ENCODE assay signal across 8 cellular contexts in the genomic region with DNA sequence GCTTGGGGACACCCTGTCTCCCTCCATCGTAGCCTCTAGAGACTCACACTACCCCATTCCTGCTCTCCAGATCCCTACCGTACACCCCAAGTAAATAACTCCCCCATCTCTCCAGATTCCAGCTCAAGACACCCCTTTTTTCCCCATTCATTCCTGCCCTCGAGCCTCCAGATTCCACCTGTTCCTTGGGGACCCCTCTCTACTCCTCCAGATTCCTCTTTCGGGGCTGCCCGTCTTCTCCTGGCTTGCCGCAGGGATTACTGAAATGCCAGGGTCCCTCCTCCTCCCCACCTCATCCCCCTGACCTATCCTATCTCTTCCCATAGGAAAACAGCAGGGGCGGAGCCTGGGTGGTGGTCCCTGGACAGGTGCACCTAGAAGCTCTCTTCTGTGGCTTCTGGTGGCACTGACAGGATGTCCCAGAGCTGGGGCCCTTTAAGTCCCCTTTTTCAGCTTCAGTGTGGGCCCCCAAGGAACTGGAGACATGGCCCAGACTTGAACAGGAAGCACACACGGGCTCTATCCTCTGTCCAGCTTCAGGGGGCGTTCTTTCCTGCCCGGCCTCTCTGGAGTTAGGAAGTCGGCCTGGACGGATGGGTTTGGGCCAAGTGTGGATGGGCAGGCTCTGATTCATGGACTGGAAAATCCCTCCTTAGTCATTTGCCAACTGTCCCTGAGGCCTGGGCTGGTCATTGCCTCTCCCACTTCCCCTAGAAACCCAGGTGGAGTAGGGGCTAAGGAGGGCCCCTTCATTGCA. TPM values are rescaled to one million over a fixed set of nuclear protein-coding genes. Genes with fewer than 3 reads are reported as not detected.
DNase-seq lines count a peak whose midpoint lies in the region; ATAC-seq, FAIRE-seq and TF ChIP-seq lines count a peak whose summit lies in the region.

No MANE protein-coding gene starts in this region.

- no peaks in the 10 kb centered on the region for H4K20me1 ChIP-seq in HepG2 (ENCODE audit: insufficient read depth, low read length)

- in situ Hi-C loops in HepG2 (cut with HindIII; ENCODE audit: extremely low pct_ligation_motif_present, low pct_unique_long_range_greater_than_20kb): no loop called here

- H3K36me3 ChIP-seq in HepG2 (replicated peaks in 1 of 2; ENCODE audit: control insufficient read depth in 1 of 2, insufficient read depth in 2 of 2, low read length in 2 of 2) (no peaks in the 10 kb centered on the region), thymus (ENCODE audit: control insufficient read depth, insufficient read depth) (peaks cover 13% of the 10 kb centered on the region)

- peak; percentile 72 for DNase-seq in GM10266 (ENCODE audit: extremely low spot score)
- DNase-seq in NCI-H69 (lab: John Stamatoyannopoulos, UW): peak; percentile 19
- peak; percentile 23 for DNase-seq in HepG2 (ENCODE audit: low spot score)
- no peak for DNase-seq in GM19240 (ENCODE audit: insufficient read length, low spot score)

- no peak for TF ChIP-seq EP300 in HepG2 (IDR thresholded peaks at IDR 0.05; ENCODE audit: low read depth in 2 of 2, low read length in 2 of 2)
- TF ChIP-seq EP300 in HepG2 (CRISPR knock-in tag; IDR thresholded peaks at IDR 0.05; ENCODE audit: borderline replicate concordance): no peak

- ATAC-seq in HepG2 (no peak), HG03460 (IDR thresholded peaks at IDR 0.05; ENCODE audit: unreplicated experiment) (no peak), HG02840 (IDR thresholded peaks at IDR 0.05; ENCODE audit: low FRiP score, unreplicated experiment) (no peak)

- peak overlapping the region; percentile 95 for H3K4me2 ChIP-seq in HepG2 (ENCODE audit: low read depth, low read length)

- TF ChIP-seq RAD21 in HepG2 (CRISPR knock-in tag; IDR thresholded peaks at IDR 0.05): no peak

- intact Hi-C loops in HepG2 (cut with micrococcal nuclease; ENCODE audit: unreplicated experiment): loop anchor here (5.0 kb wide), 1 partner anchor 36 kb away; no protein-coding TSS in a partner anchor

- TF ChIP-seq CTCF in GM10266 (IDR thresholded peaks at IDR 0.05; ENCODE audit: control insufficient read depth, insufficient read depth, low read depth, missing control alignments): no peak
- peak; percentile 31 for TF ChIP-seq CTCF in HepG2 (CRISPR knock-in tag; IDR thresholded peaks at IDR 0.05)

- no peak for TF ChIP-seq POLR2A in HepG2 (IDR thresholded peaks at IDR 0.05; ENCODE audit: insufficient read depth in 1 of 2, low read depth in 2 of 2, low read length in 2 of 2)

- FAIRE-seq in HepG2 (lab: Jason Lieb, UNC): no peak

- WGBS in HepG2 (ENCODE audit: low lambda C conversion rate): 9% methylated on average over 10 of the region's 12 CpGs
- 22% methylated on average over 12 of the region's 12 CpGs for WGBS in thymus

- H3K4me1 ChIP-seq in HepG2 (ENCODE audit: insufficient read depth, low read length) (peaks cover 31% of the 10 kb centered on the region), thymus (ENCODE audit: control insufficient read depth, insufficient read depth, low read length) (peaks cover 13% of the 10 kb centered on the region)

- no peak overlapping the region for H2AFZ ChIP-seq in HepG2 (ENCODE audit: low read length)

- peak overlapping the region; percentile 70 to 78 (median 77) for H3K4me3 ChIP-seq in HepG2 (replicated peaks in 1 of 3; ENCODE audit: insufficient read depth in 1 of 3, low read depth in 2 of 3, low read length in 3 of 3)
- H3K4me3 ChIP-seq in thymus (ENCODE audit: low read length): peak overlapping the region; percentile 97

- peak overlapping the region; percentile 66; the same call in 1 of the 2 replicates for H3K9ac ChIP-seq in HepG2 (ENCODE audit: insufficient read depth, low read depth, low read length)

- H3K27me3 ChIP-seq in HepG2 (ENCODE audit: control insufficient read depth in 1 of 2, insufficient read depth in 2 of 2, low read length in 2 of 2) (no peaks in the 10 kb centered on the region), thymus (ENCODE audit: control insufficient read depth, insufficient read depth) (no peaks in the 10 kb centered on the region)

- H3K9me3 ChIP-seq in HepG2 (ENCODE audit: low read length) (no peaks in the 10 kb centered on the region), thymus (ENCODE audit: control insufficient read depth) (no peaks in the 10 kb centered on the region)

- TSS peak; percentile 51 for BruUV-seq in HepG2 (replicated peaks; lab: Mats Ljungman, UMichigan)

- peak overlapping the region; percentile 19 for H3K27ac ChIP-seq in cingulate gyrus (ENCODE audit: low read depth, low read length)
- H3K27ac ChIP-seq in HepG2 (ENCODE audit: extremely low read length, insufficient read depth, low read length): no peak overlapping the region
- H3K27ac ChIP-seq in thymus (ENCODE audit: low read depth): peak overlapping the region; percentile 31

- POLR2A ChIA-PET in HepG2 (lab: Yijun Ruan, JAX): interaction anchor here (1.8 to 3.5 kb wide), 4 partner anchors 22 to 66 kb away, joined by 4 to 19 read pairs (median 10); partner anchors contain the start of gene C19orf53

- peaks cover 2% of the 10 kb centered on the region for H3K79me2 ChIP-seq in HepG2 (ENCODE audit: insufficient read depth, low read length)

- CTCF ChIA-PET in HepG2 (lab: Yijun Ruan, JAX; ENCODE audit: low intra/inter-chr PET ratio, low total read pairs): no interaction called here

RNA-seq across cellular contexts. Expression of gene ZSWIM4, which starts 1.2 kb away (rescaled TPM):
- 0.27 and 0.33 TPM in 2 replicates for total RNA-seq in HepG2 (2016; rRNA removed; fragmentation: Illumina TruSeq; extraction: Trizol)
- total RNA-seq in HepG2 (2016; cell fraction: cytosol; rRNA removed; fragmentation: Illumina TruSeq; extraction: Trizol; ENCODE audit: low read depth): 0.10 and 0.35 TPM in 2 replicates
- 0.22 and 0.28 TPM in 2 replicates for total RNA-seq in HepG2 (2016; cell fraction: insoluble cytoplasmic fraction; rRNA removed; fragmentation: Illumina TruSeq; extraction: Trizol)
- total RNA-seq in HepG2 (2016; cell fraction: membrane; rRNA removed; fragmentation: Illumina TruSeq; extraction: Trizol): 0.09 and 0.14 TPM in 2 replicates
- 0.28 and 0.37 TPM in 2 replicates for total RNA-seq in HepG2 (2016; cell fraction: nucleus; rRNA removed; fragmentation: Illumina TruSeq; extraction: Trizol)
- 0.86 and 1.8 TPM in 2 replicates for polyA plus RNA-seq in HepG2 (2011; rRNA removed)
- polyA plus RNA-seq in HepG2 (2011; cell fraction: cytosol; rRNA removed): 0.91 and 1.2 TPM in 2 replicates
- polyA plus RNA-seq in HepG2 (2011; cell fraction: nucleus; rRNA removed): 3.4 and 3.5 TPM in 2 replicates
- 1.5 and 2.1 TPM in 2 replicates for polyA plus RNA-seq in HepG2 (2012)
- polyA plus RNA-seq in HepG2 (2016; cell fraction: cytosol; fragmentation: Illumina TruSeq; extraction: Trizol; ENCODE audit: low read depth): 0.02 TPM in 1 of 2 replicates, not detected in the other
- 0.38 and 0.45 TPM in 2 replicates for polyA plus RNA-seq in HepG2 (2016; cell fraction: insoluble cytoplasmic fraction; fragmentation: Illumina TruSeq; extraction: Trizol; ENCODE audit: low read depth)
- polyA plus RNA-seq in HepG2 (2016; cell fraction: membrane; fragmentation: Illumina TruSeq; extraction: Trizol; ENCODE audit: low read depth): 0.14 and 0.20 TPM in 2 replicates
- polyA plus RNA-seq in HepG2 (2016; cell fraction: nucleus; fragmentation: Illumina TruSeq; extraction: Trizol; ENCODE audit: insufficient read depth, low read depth): 0.48 and 0.55 TPM in 2 replicates
- polyA minus RNA-seq in HepG2 (2011; rRNA and poly(A)+ RNA removed; ENCODE audit: low replicate concordance): 1.7 and 5.3 TPM in 2 replicates
- polyA minus RNA-seq in HepG2 (2011; cell fraction: cytosol; rRNA and poly(A)+ RNA removed): 2.5 and 2.7 TPM in 2 replicates
- polyA minus RNA-seq in HepG2 (2011; cell fraction: nucleus; rRNA and poly(A)+ RNA removed): 2.1 and 2.4 TPM in 2 replicates
- polyA plus RNA-seq in thymus: 3.3 TPM

RNA-seq across cellular contexts. Expression of gene C19orf53, which starts 22.2 kb away (rescaled TPM):
- total RNA-seq in HepG2 (2016; rRNA removed; fragmentation: Illumina TruSeq; extraction: Trizol): 127 and 129 TPM in 2 replicates
- 100 and 107 TPM in 2 replicates for total RNA-seq in HepG2 (2016; cell fraction: cytosol; rRNA removed; fragmentation: Illumina TruSeq; extraction: Trizol; ENCODE audit: low read depth)
- total RNA-seq in HepG2 (2016; cell fraction: insoluble cytoplasmic fraction; rRNA removed; fragmentation: Illumina TruSeq; extraction: Trizol): 120 and 139 TPM in 2 replicates
- 129 and 137 TPM in 2 replicates for total RNA-seq in HepG2 (2016; cell fraction: membrane; rRNA removed; fragmentation: Illumina TruSeq; extraction: Trizol)
- 38.1 and 46.3 TPM in 2 replicates for total RNA-seq in HepG2 (2016; cell fraction: nucleus; rRNA removed; fragmentation: Illumina TruSeq; extraction: Trizol)
- polyA plus RNA-seq in HepG2 (2011; rRNA removed) (130 and 154 TPM in 2 replicates), thymus (163 TPM)
- 136 and 140 TPM in 2 replicates for polyA plus RNA-seq in HepG2 (2011; cell fraction: cytosol; rRNA removed)
- polyA plus RNA-seq in HepG2 (2011; cell fraction: nucleus; rRNA removed): 41.3 and 46.6 TPM in 2 replicates
- 81.4 and 137 TPM in 2 replicates for polyA plus RNA-seq in HepG2 (2012)
- polyA plus RNA-seq in HepG2 (2016; cell fraction: cytosol; fragmentation: Illumina TruSeq; extraction: Trizol; ENCODE audit: low read depth): 129 and 144 TPM in 2 replicates
- polyA plus RNA-seq in HepG2 (2016; cell fraction: insoluble cytoplasmic fraction; fragmentation: Illumina TruSeq; extraction: Trizol; ENCODE audit: low read depth): 157 and 159 TPM in 2 replicates
- polyA plus RNA-seq in HepG2 (2016; cell fraction: membrane; fragmentation: Illumina TruSeq; extraction: Trizol; ENCODE audit: low read depth): 161 and 164 TPM in 2 replicates
- 79.1 and 91.5 TPM in 2 replicates for polyA plus RNA-seq in HepG2 (2016; cell fraction: nucleus; fragmentation: Illumina TruSeq; extraction: Trizol; ENCODE audit: insufficient read depth, low read depth)
- 66.1 and 174 TPM in 2 replicates for polyA minus RNA-seq in HepG2 (2011; rRNA and poly(A)+ RNA removed; ENCODE audit: low replicate concordance)
- polyA minus RNA-seq in HepG2 (2011; cell fraction: cytosol; rRNA and poly(A)+ RNA removed): 29.3 and 33.8 TPM in 2 replicates
- polyA minus RNA-seq in HepG2 (2011; cell fraction: nucleus; rRNA and poly(A)+ RNA removed): 14.4 and 17.7 TPM in 2 replicates

RNA-seq across cellular contexts. Expression of gene MRI1, which starts 32.2 kb away (rescaled TPM):
- total RNA-seq in HepG2 (2016; rRNA removed; fragmentation: Illumina TruSeq; extraction: Trizol): 15.3 and 20.1 TPM in 2 replicates
- total RNA-seq in HepG2 (2016; cell fraction: cytosol; rRNA removed; fragmentation: Illumina TruSeq; extraction: Trizol; ENCODE audit: low read depth): 2.2 and 3.3 TPM in 2 replicates
- total RNA-seq in HepG2 (2016; cell fraction: insoluble cytoplasmic fraction; rRNA removed; fragmentation: Illumina TruSeq; extraction: Trizol): 15.0 and 19.2 TPM in 2 replicates
- 5.4 and 5.5 TPM in 2 replicates for total RNA-seq in HepG2 (2016; cell fraction: membrane; rRNA removed; fragmentation: Illumina TruSeq; extraction: Trizol)
- 16.8 and 19.8 TPM in 2 replicates for total RNA-seq in HepG2 (2016; cell fraction: nucleus; rRNA removed; fragmentation: Illumina TruSeq; extraction: Trizol)
- 20.6 and 27.7 TPM in 2 replicates for polyA plus RNA-seq in HepG2 (2011; rRNA removed)
- 11.3 and 15.1 TPM in 2 replicates for polyA plus RNA-seq in HepG2 (2011; cell fraction: cytosol; rRNA removed)
- polyA plus RNA-seq in HepG2 (2011; cell fraction: nucleus; rRNA removed): 130 and 140 TPM in 2 replicates
- 9.3 and 11.3 TPM in 2 replicates for polyA plus RNA-seq in HepG2 (2012)
- 2.0 and 2.1 TPM in 2 replicates for polyA plus RNA-seq in HepG2 (2016; cell fraction: cytosol; fragmentation: Illumina TruSeq; extraction: Trizol; ENCODE audit: low read depth)
- polyA plus RNA-seq in HepG2 (2016; cell fraction: insoluble cytoplasmic fraction; fragmentation: Illumina TruSeq; extraction: Trizol; ENCODE audit: low read depth): 14.4 and 15.2 TPM in 2 replicates
- 3.7 TPM in 2 replicates for polyA plus RNA-seq in HepG2 (2016; cell fraction: membrane; fragmentation: Illumina TruSeq; extraction: Trizol; ENCODE audit: low read depth)
- 38.8 and 42.1 TPM in 2 replicates for polyA plus RNA-seq in HepG2 (2016; cell fraction: nucleus; fragmentation: Illumina TruSeq; extraction: Trizol; ENCODE audit: insufficient read depth, low read depth)
- 31.0 and 50.1 TPM in 2 replicates for polyA minus RNA-seq in HepG2 (2011; rRNA and poly(A)+ RNA removed; ENCODE audit: low replicate concordance)
- polyA minus RNA-seq in HepG2 (2011; cell fraction: cytosol; rRNA and poly(A)+ RNA removed): 12.0 and 12.5 TPM in 2 replicates
- 12.9 and 13.9 TPM in 2 replicates for polyA minus RNA-seq in HepG2 (2011; cell fraction: nucleus; rRNA and poly(A)+ RNA removed)
- polyA plus RNA-seq in thymus: 36.3 TPM
